In the genomic region with DNA sequence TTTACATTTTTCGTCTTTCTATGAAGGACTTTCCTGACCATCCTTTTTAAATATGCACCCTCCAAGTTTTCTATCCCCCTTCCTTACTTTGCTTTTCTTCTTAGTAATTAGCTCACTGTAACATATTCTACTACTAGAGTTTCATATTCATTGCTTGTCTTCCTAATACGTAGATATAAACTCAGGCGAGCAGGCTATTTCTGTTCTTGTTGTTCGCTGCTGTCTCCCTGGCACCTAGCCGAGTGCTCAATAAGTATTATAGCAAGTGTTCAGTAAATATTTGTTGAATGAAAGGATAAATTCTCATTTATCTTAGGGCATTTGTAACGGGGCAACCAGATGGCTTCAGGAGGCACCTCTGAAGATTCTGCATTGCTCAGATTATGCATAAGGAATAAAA, we compare ENCODE assay signal across 1 cellular context.
TF ChIP-seq lines count a peak whose summit lies in the region.

No MANE protein-coding gene starts in this region.

TF ChIP-seq in K562, 482 proteins besides CTCF, POLR2A, EP300 and RAD21 (continued from another document):
- TF ChIP-seq JUND (IDR thresholded peaks at IDR 0.05; ENCODE audit: borderline replicate concordance, low read depth, low read length) (no peak), JUND (tag; IDR thresholded peaks at IDR 0.05; ENCODE audit: borderline replicate concordance, low read depth, low read length) (no peak), YBX1 (IDR thresholded peaks at IDR 0.05) (no peak)
